In genomic region chr22:37196539-37197450, GRCh38 we compare ENCODE assay signal across 8 cellular contexts. TPM values are rescaled to one million over a fixed set of nuclear protein-coding genes. Genes with fewer than 3 reads are reported as not detected.
DNase-seq lines count a peak whose midpoint lies in the region; ATAC-seq, FAIRE-seq and TF ChIP-seq lines count a peak whose summit lies in the region.

No MANE protein-coding gene starts in this region.

- no peaks in the 10 kb centered on the region for H3K79me2 ChIP-seq in HepG2 (ENCODE audit: insufficient read depth, low read length)

- FAIRE-seq in bronchial epithelial cell (lab: Jason Lieb, UNC) = peak; percentile 7
- FAIRE-seq in HepG2 (lab: Jason Lieb, UNC) = peak; percentile 92

- H3K4me3 Mint-ChIP-seq in natural killer cell treated with Interleukin-12 subunit alpha and Interleukin-12 subunit beta and Interleukin-15 and Interleukin-18, amount 100 ng/mL, for 72 hours = no peak overlapping the region
- H3K4me3 Mint-ChIP-seq in natural killer cell (no peak overlapping the region), type B pancreatic cell (peak overlapping the region; percentile 52)

- H3K27me3 Mint-ChIP-seq in natural killer cell treated with Interleukin-12 subunit alpha and Interleukin-12 subunit beta and Interleukin-15 and Interleukin-18, amount 100 ng/mL, for 72 hours = no peaks in the 10 kb centered on the region
- no peaks in the 10 kb centered on the region for H3K27me3 Mint-ChIP-seq in natural killer cell (ENCODE audit: low read depth in 2 of 2)
- no peaks in the 10 kb centered on the region for H3K27me3 Mint-ChIP-seq in type B pancreatic cell

- H3K9me3 ChIP-seq in HepG2 (ENCODE audit: low read length) = no peaks in the 10 kb centered on the region

- H3K27me3 ChIP-seq in bronchial epithelial cell (ENCODE audit: control insufficient read depth, insufficient read depth, low read length) (no peaks in the 10 kb centered on the region), HepG2 (ENCODE audit: control insufficient read depth in 1 of 2, insufficient read depth in 2 of 2, low read length in 2 of 2) (no peaks in the 10 kb centered on the region)

- intact Hi-C loops in natural killer cell (cut with micrococcal nuclease) (loop anchor here (5.0 kb wide), 1 partner anchor 49 kb away; the partner anchor contains the start of gene IL2RB), HepG2 (cut with micrococcal nuclease; ENCODE audit: unreplicated experiment) (loop anchor here (1.0 to 5.0 kb wide), 3 partner anchors 18 to 164 kb away; no protein-coding TSS in a partner anchor)

- H3K27ac ChIP-seq in HepG2 (ENCODE audit: extremely low read length, insufficient read depth, low read length) = peak overlapping the region; percentile 90

- peak overlapping the region; percentile 50 to 97 for H3K27ac Mint-ChIP-seq in natural killer cell treated with Interleukin-12 subunit alpha and Interleukin-12 subunit beta and Interleukin-15 and Interleukin-18, amount 100 ng/mL, for 72 hours
- H3K27ac Mint-ChIP-seq in natural killer cell (no peak overlapping the region), type B pancreatic cell (peak overlapping the region; percentile 95)

- peaks cover 3% of the 10 kb centered on the region; the same call in 1 of the 2 replicates for H4K20me1 ChIP-seq in HepG2 (ENCODE audit: insufficient read depth, low read length)

- no peak overlapping the region for H3K4me3 ChIP-seq in bronchial epithelial cell (ENCODE audit: low read depth, low read length)
- peak overlapping the region in 1 of 3 experiments; percentile 80; a peak in 2 of 6 replicates for H3K4me3 ChIP-seq in HepG2 (replicated peaks in 1 of 3; ENCODE audit: insufficient read depth in 1 of 3, low read depth in 2 of 3, low read length in 3 of 3)

- no peak for ATAC-seq in natural killer cell treated with Interleukin-12 subunit alpha and Interleukin-12 subunit beta and Interleukin-15 and Interleukin-18, amount 100 ng/mL, for 72 hours
- ATAC-seq in natural killer cell (no peak), HepG2 (peak; percentile 51), GM21737 (IDR thresholded peaks at IDR 0.05; ENCODE audit: unreplicated experiment) (no peak)

- H2AFZ ChIP-seq in HepG2 (ENCODE audit: low read length) = no peak overlapping the region

- TF ChIP-seq EP300 in HepG2 (IDR thresholded peaks at IDR 0.05; ENCODE audit: low read depth in 2 of 2, low read length in 2 of 2) (peak in 1 of 2 experiments; percentile 41; a peak in 1 of 4 replicates), HepG2 (CRISPR knock-in tag; IDR thresholded peaks at IDR 0.05; ENCODE audit: borderline replicate concordance) (peak; percentile 14; the same call in 1 of the 2 replicates)

- in situ Hi-C loops in HepG2 (cut with HindIII; ENCODE audit: extremely low pct_ligation_motif_present, low pct_unique_long_range_greater_than_20kb) (loop anchor here (5.0 kb wide), 1 partner anchor 34 kb away; no protein-coding TSS in a partner anchor), KBM-7 (cut with MboI; ENCODE audit: low pct_unique_long_range_greater_than_20kb, low sequenced_read_pairs) (no loop called here)

- no peak for DNase-seq in natural killer cell treated with Interleukin-12 subunit alpha and Interleukin-12 subunit beta and Interleukin-15 and Interleukin-18, amount 100 ng/mL, for 72 hours (ENCODE audit: low spot score)
- DNase-seq in natural killer cell = no peak
- DNase-seq in bronchial epithelial cell (ENCODE audit: low read depth) = peak; percentile 72
- peak; percentile 83 for DNase-seq in HepG2 (ENCODE audit: low spot score)
- no peak for DNase-seq in type B pancreatic cell (ENCODE audit: extremely low spot score, unreplicated experiment)
- DNase-seq in T-helper 9 cell = no peak
- no peak for DNase-seq in KBM-7

- no peaks in the 10 kb centered on the region for H3K36me3 Mint-ChIP-seq in natural killer cell treated with Interleukin-12 subunit alpha and Interleukin-12 subunit beta and Interleukin-15 and Interleukin-18, amount 100 ng/mL, for 72 hours
- H3K36me3 Mint-ChIP-seq in natural killer cell (no peaks in the 10 kb centered on the region), type B pancreatic cell (peaks cover 4% of the 10 kb centered on the region)

- no peak for TF ChIP-seq CTCF in natural killer cell (IDR thresholded peaks at IDR 0.05)
- TF ChIP-seq CTCF in bronchial epithelial cell (IDR thresholded peaks at IDR 0.05; ENCODE audit: insufficient read depth, low read length, severe bottlenecking) = no peak
- TF ChIP-seq CTCF in HepG2 (CRISPR knock-in tag; IDR thresholded peaks at IDR 0.05) = peak; percentile 57
- no peak for TF ChIP-seq CTCF in type B pancreatic cell (conservative IDR thresholded peaks at IDR 0.05)

- 2% methylated on average over 12 of the region's 14 CpGs for WGBS in HepG2 (ENCODE audit: low lambda C conversion rate)

- no peak for TF ChIP-seq RAD21 in HepG2 (CRISPR knock-in tag; IDR thresholded peaks at IDR 0.05)

- peak overlapping the region; percentile 73 for H3K4me2 ChIP-seq in HepG2 (ENCODE audit: low read depth, low read length)

- H3K9ac ChIP-seq in HepG2 (ENCODE audit: insufficient read depth, low read depth, low read length) = peak overlapping the region; percentile 94

- H3K4me1 ChIP-seq in HepG2 (ENCODE audit: insufficient read depth, low read length) = peaks cover 74% of the 10 kb centered on the region

- CTCF ChIA-PET in HepG2 (lab: Yijun Ruan, JAX; ENCODE audit: low intra/inter-chr PET ratio, low total read pairs) = interaction anchor here (1.1 to 5.1 kb wide), 3 partner anchors 30 to 64 kb away, joined by 3 to 57 read pairs (median 6); no protein-coding TSS in a partner anchor

- H3K36me3 ChIP-seq in bronchial epithelial cell (ENCODE audit: control insufficient read depth, insufficient read depth, low read length) (no peaks in the 10 kb centered on the region), HepG2 (replicated peaks in 1 of 2; ENCODE audit: control insufficient read depth in 1 of 2, insufficient read depth in 2 of 2, low read length in 2 of 2) (no peaks in the 10 kb centered on the region)

- no peaks in the 10 kb centered on the region for H3K9me3 Mint-ChIP-seq in natural killer cell treated with Interleukin-12 subunit alpha and Interleukin-12 subunit beta and Interleukin-15 and Interleukin-18, amount 100 ng/mL, for 72 hours
- no peaks in the 10 kb centered on the region for H3K9me3 Mint-ChIP-seq in natural killer cell
- H3K9me3 Mint-ChIP-seq in type B pancreatic cell = peaks cover 4% of the 10 kb centered on the region

- POLR2A ChIA-PET in HepG2 (lab: Yijun Ruan, JAX) = interaction anchor here (0.9 to 3.4 kb wide), 6 partner anchors 9 to 164 kb away, joined by 3 to 22 read pairs (median 6); partner anchors contain the start of gene C1QTNF6

- peak; percentile 4 to 22; a peak in 1 of 4 replicates for TF ChIP-seq POLR2A in HepG2 (IDR thresholded peaks at IDR 0.05; ENCODE audit: insufficient read depth in 1 of 2, low read depth in 2 of 2, low read length in 2 of 2)

- BruUV-seq in HepG2 (replicated peaks; lab: Mats Ljungman, UMichigan) = no TSS peak

- peaks cover 36 to 38% of the 10 kb centered on the region in 2 donors for H3K4me1 Mint-ChIP-seq in natural killer cell treated with Interleukin-12 subunit alpha and Interleukin-12 subunit beta and Interleukin-15 and Interleukin-18, amount 100 ng/mL, for 72 hours (ENCODE audit: low read depth in 2 of 2)
- H3K4me1 Mint-ChIP-seq in natural killer cell = peaks cover 44 to 56% of the 10 kb centered on the region in 2 donors
- H3K4me1 Mint-ChIP-seq in type B pancreatic cell (ENCODE audit: unreplicated experiment) = peaks cover 13% of the 10 kb centered on the region

RNA-seq across cellular contexts. Expression of gene C1QTNF6, which starts 8.7 kb away (rescaled TPM):
- 1 to 10 TPM; 1.3 to 3.9 TPM for total RNA-seq in natural killer cell treated with Interleukin-12 subunit alpha and Interleukin-12 subunit beta and Interleukin-15 and Interleukin-18, amount 100 ng/mL, for 72 hours
- total RNA-seq in natural killer cell = 10 to 100 TPM in 1 of 3 donors, 1 to 10 TPM in 2; 6.0 to 10.3 (median 6.7) TPM
- 2.9 and 4.1 TPM in 2 replicates for total RNA-seq in bronchial epithelial cell
- total RNA-seq in HepG2 (2016; rRNA removed; fragmentation: Illumina TruSeq; extraction: Trizol) = 1.5 and 2.7 TPM in 2 replicates
- 0.40 and 0.97 TPM in 2 replicates for total RNA-seq in HepG2 (2016; cell fraction: cytosol; rRNA removed; fragmentation: Illumina TruSeq; extraction: Trizol; ENCODE audit: low read depth)
- total RNA-seq in HepG2 (2016; cell fraction: insoluble cytoplasmic fraction; rRNA removed; fragmentation: Illumina TruSeq; extraction: Trizol) = 1.1 and 2.5 TPM in 2 replicates
- 1.7 and 1.8 TPM in 2 replicates for total RNA-seq in HepG2 (2016; cell fraction: membrane; rRNA removed; fragmentation: Illumina TruSeq; extraction: Trizol)
- total RNA-seq in HepG2 (2016; cell fraction: nucleus; rRNA removed; fragmentation: Illumina TruSeq; extraction: Trizol) = 4.5 and 5.3 TPM in 2 replicates
- polyA plus RNA-seq in HepG2 (2011; rRNA removed) = 6.9 and 10.7 TPM in 2 replicates
- polyA plus RNA-seq in HepG2 (2011; cell fraction: cytosol; rRNA removed) = 3.0 and 4.1 TPM in 2 replicates
- polyA plus RNA-seq in HepG2 (2011; cell fraction: nucleus; rRNA removed) = 39.8 and 43.2 TPM in 2 replicates
- polyA plus RNA-seq in HepG2 (2012) = 4.1 and 5.1 TPM in 2 replicates
- 0.60 and 1.2 TPM in 2 replicates for polyA plus RNA-seq in HepG2 (2016; cell fraction: cytosol; fragmentation: Illumina TruSeq; extraction: Trizol; ENCODE audit: low read depth)
- 1.7 and 1.9 TPM in 2 replicates for polyA plus RNA-seq in HepG2 (2016; cell fraction: insoluble cytoplasmic fraction; fragmentation: Illumina TruSeq; extraction: Trizol; ENCODE audit: low read depth)
- 1.6 and 1.8 TPM in 2 replicates for polyA plus RNA-seq in HepG2 (2016; cell fraction: membrane; fragmentation: Illumina TruSeq; extraction: Trizol; ENCODE audit: low read depth)
- 8.4 and 10.3 TPM in 2 replicates for polyA plus RNA-seq in HepG2 (2016; cell fraction: nucleus; fragmentation: Illumina TruSeq; extraction: Trizol; ENCODE audit: insufficient read depth, low read depth)
- polyA minus RNA-seq in HepG2 (2011; rRNA and poly(A)+ RNA removed; ENCODE audit: low replicate concordance) = 8.3 and 36.4 TPM in 2 replicates
- 2.5 and 4.0 TPM in 2 replicates for polyA minus RNA-seq in HepG2 (2011; cell fraction: cytosol; rRNA and poly(A)+ RNA removed)
- polyA minus RNA-seq in HepG2 (2011; cell fraction: nucleus; rRNA and poly(A)+ RNA removed) = 18.0 and 21.3 TPM in 2 replicates
- total RNA-seq in type B pancreatic cell (ENCODE audit: low replicate concordance) = 23.2 and 26.2 TPM in 2 replicates

RNA-seq across cellular contexts. Expression of gene SSTR3, which starts 15.5 kb away (rescaled TPM):
- under 1 TPM; 0.11 to 0.29 TPM for total RNA-seq in natural killer cell treated with Interleukin-12 subunit alpha and Interleukin-12 subunit beta and Interleukin-15 and Interleukin-18, amount 100 ng/mL, for 72 hours
- total RNA-seq in natural killer cell = under 1 TPM; 0.20 to 0.64 (median 0.23) TPM
- not detected in 2 replicates for total RNA-seq in bronchial epithelial cell
- 0.39 and 0.64 TPM in 2 replicates for total RNA-seq in HepG2 (2016; rRNA removed; fragmentation: Illumina TruSeq; extraction: Trizol)
- 0.09 and 0.10 TPM in 2 replicates for total RNA-seq in HepG2 (2016; cell fraction: cytosol; rRNA removed; fragmentation: Illumina TruSeq; extraction: Trizol; ENCODE audit: low read depth)
- 0.39 and 0.49 TPM in 2 replicates for total RNA-seq in HepG2 (2016; cell fraction: insoluble cytoplasmic fraction; rRNA removed; fragmentation: Illumina TruSeq; extraction: Trizol)
- total RNA-seq in HepG2 (2016; cell fraction: membrane; rRNA removed; fragmentation: Illumina TruSeq; extraction: Trizol) = 0.25 and 0.38 TPM in 2 replicates
- total RNA-seq in HepG2 (2016; cell fraction: nucleus; rRNA removed; fragmentation: Illumina TruSeq; extraction: Trizol) = 0.60 and 0.65 TPM in 2 replicates
- polyA plus RNA-seq in HepG2 (2011; rRNA removed) = 0.08 and 0.09 TPM in 2 replicates
- 0.07 and 0.09 TPM in 2 replicates for polyA plus RNA-seq in HepG2 (2011; cell fraction: cytosol; rRNA removed)
- polyA plus RNA-seq in HepG2 (2011; cell fraction: nucleus; rRNA removed) = 0.21 and 0.35 TPM in 2 replicates
- polyA plus RNA-seq in HepG2 (2012) = 0.04 and 0.05 TPM in 2 replicates
- polyA plus RNA-seq in HepG2 (2016; cell fraction: cytosol; fragmentation: Illumina TruSeq; extraction: Trizol; ENCODE audit: low read depth) = 0.06 and 0.11 TPM in 2 replicates
- 0.24 and 0.28 TPM in 2 replicates for polyA plus RNA-seq in HepG2 (2016; cell fraction: insoluble cytoplasmic fraction; fragmentation: Illumina TruSeq; extraction: Trizol; ENCODE audit: low read depth)
- polyA plus RNA-seq in HepG2 (2016; cell fraction: membrane; fragmentation: Illumina TruSeq; extraction: Trizol; ENCODE audit: low read depth) = 0.11 and 0.14 TPM in 2 replicates
- 0.53 and 0.95 TPM in 2 replicates for polyA plus RNA-seq in HepG2 (2016; cell fraction: nucleus; fragmentation: Illumina TruSeq; extraction: Trizol; ENCODE audit: insufficient read depth, low read depth)
- polyA minus RNA-seq in HepG2 (2011; rRNA and poly(A)+ RNA removed; ENCODE audit: low replicate concordance) = 0.07 and 0.30 TPM in 2 replicates
- polyA minus RNA-seq in HepG2 (2011; cell fraction: cytosol; rRNA and poly(A)+ RNA removed) = not detected in 2 replicates
- 0.13 TPM in 1 of 2 replicates, not detected in the other for polyA minus RNA-seq in HepG2 (2011; cell fraction: nucleus; rRNA and poly(A)+ RNA removed)
- 2.4 and 3.4 TPM in 2 replicates for total RNA-seq in type B pancreatic cell (ENCODE audit: low replicate concordance)

RNA-seq across cellular contexts. Expression of gene IL2RB, which starts 47.1 kb away (rescaled TPM):
- total RNA-seq in natural killer cell treated with Interleukin-12 subunit alpha and Interleukin-12 subunit beta and Interleukin-15 and Interleukin-18, amount 100 ng/mL, for 72 hours = 100 to 1,000 TPM; 508 to 635 TPM
- 1,000 to 10,000 TPM in 2 of 3 donors, 100 to 1,000 TPM in 1; 905 to 1,386 (median 1,021) TPM for total RNA-seq in natural killer cell
- total RNA-seq in bronchial epithelial cell = not detected in 2 replicates
- total RNA-seq in HepG2 (2016; rRNA removed; fragmentation: Illumina TruSeq; extraction: Trizol) = not detected in 2 replicates
- not detected in 2 replicates for total RNA-seq in HepG2 (2016; cell fraction: cytosol; rRNA removed; fragmentation: Illumina TruSeq; extraction: Trizol; ENCODE audit: low read depth)
- total RNA-seq in HepG2 (2016; cell fraction: insoluble cytoplasmic fraction; rRNA removed; fragmentation: Illumina TruSeq; extraction: Trizol) = not detected in 2 replicates
- total RNA-seq in HepG2 (2016; cell fraction: membrane; rRNA removed; fragmentation: Illumina TruSeq; extraction: Trizol) = not detected in 2 replicates
- total RNA-seq in HepG2 (2016; cell fraction: nucleus; rRNA removed; fragmentation: Illumina TruSeq; extraction: Trizol) = not detected in 2 replicates
- 0.05 TPM in 1 of 2 replicates, not detected in the other for polyA plus RNA-seq in HepG2 (2011; rRNA removed)
- polyA plus RNA-seq in HepG2 (2011; cell fraction: cytosol; rRNA removed) = 0.10 TPM in 1 of 2 replicates, not detected in the other
- 0.09 TPM in 1 of 2 replicates, not detected in the other for polyA plus RNA-seq in HepG2 (2011; cell fraction: nucleus; rRNA removed)
- polyA plus RNA-seq in HepG2 (2012) = 0.03 TPM in 1 of 2 replicates, not detected in the other
- polyA plus RNA-seq in HepG2 (2016; cell fraction: cytosol; fragmentation: Illumina TruSeq; extraction: Trizol; ENCODE audit: low read depth) = not detected in 2 replicates
- polyA plus RNA-seq in HepG2 (2016; cell fraction: insoluble cytoplasmic fraction; fragmentation: Illumina TruSeq; extraction: Trizol; ENCODE audit: low read depth) = not detected in 2 replicates
- polyA plus RNA-seq in HepG2 (2016; cell fraction: membrane; fragmentation: Illumina TruSeq; extraction: Trizol; ENCODE audit: low read depth) = not detected in 2 replicates
- not detected in 2 replicates for polyA plus RNA-seq in HepG2 (2016; cell fraction: nucleus; fragmentation: Illumina TruSeq; extraction: Trizol; ENCODE audit: insufficient read depth, low read depth)
- polyA minus RNA-seq in HepG2 (2011; rRNA and poly(A)+ RNA removed; ENCODE audit: low replicate concordance) = 0.06 TPM in 1 of 2 replicates, not detected in the other
- polyA minus RNA-seq in HepG2 (2011; cell fraction: cytosol; rRNA and poly(A)+ RNA removed) = not detected in 2 replicates
- not detected in 2 replicates for polyA minus RNA-seq in HepG2 (2011; cell fraction: nucleus; rRNA and poly(A)+ RNA removed)
- total RNA-seq in type B pancreatic cell (ENCODE audit: low replicate concordance) = 0.12 and 0.68 TPM in 2 replicates

RNA-seq across cellular contexts. Expression of gene RAC2, which starts 47.3 kb away (rescaled TPM):
- total RNA-seq in natural killer cell treated with Interleukin-12 subunit alpha and Interleukin-12 subunit beta and Interleukin-15 and Interleukin-18, amount 100 ng/mL, for 72 hours = 1,000 to 10,000 TPM in 1 of 2 donors, 100 to 1,000 TPM in 1; 666 to 1,078 TPM
- total RNA-seq in natural killer cell = 100 to 1,000 TPM; 647 to 744 (median 741) TPM
- 2.6 and 6.3 TPM in 2 replicates for total RNA-seq in bronchial epithelial cell
- total RNA-seq in HepG2 (2016; rRNA removed; fragmentation: Illumina TruSeq; extraction: Trizol) = not detected in 2 replicates
- 0.18 TPM in 1 of 2 replicates, not detected in the other for total RNA-seq in HepG2 (2016; cell fraction: cytosol; rRNA removed; fragmentation: Illumina TruSeq; extraction: Trizol; ENCODE audit: low read depth)
- not detected in 2 replicates for total RNA-seq in HepG2 (2016; cell fraction: insoluble cytoplasmic fraction; rRNA removed; fragmentation: Illumina TruSeq; extraction: Trizol)
- 0.28 TPM in 1 of 2 replicates, not detected in the other for total RNA-seq in HepG2 (2016; cell fraction: membrane; rRNA removed; fragmentation: Illumina TruSeq; extraction: Trizol)
- not detected in 2 replicates for total RNA-seq in HepG2 (2016; cell fraction: nucleus; rRNA removed; fragmentation: Illumina TruSeq; extraction: Trizol)
- polyA plus RNA-seq in HepG2 (2011; rRNA removed) = 0.73 and 0.86 TPM in 2 replicates
- 0.35 and 0.56 TPM in 2 replicates for polyA plus RNA-seq in HepG2 (2011; cell fraction: cytosol; rRNA removed)
- polyA plus RNA-seq in HepG2 (2011; cell fraction: nucleus; rRNA removed) = 0.61 and 0.68 TPM in 2 replicates
- 0.39 TPM in 1 of 2 replicates, not detected in the other for polyA plus RNA-seq in HepG2 (2012)
- polyA plus RNA-seq in HepG2 (2016; cell fraction: cytosol; fragmentation: Illumina TruSeq; extraction: Trizol; ENCODE audit: low read depth) = 0.14 and 0.26 TPM in 2 replicates
- polyA plus RNA-seq in HepG2 (2016; cell fraction: insoluble cytoplasmic fraction; fragmentation: Illumina TruSeq; extraction: Trizol; ENCODE audit: low read depth) = 0.21 TPM in 1 of 2 replicates, not detected in the other
- polyA plus RNA-seq in HepG2 (2016; cell fraction: membrane; fragmentation: Illumina TruSeq; extraction: Trizol; ENCODE audit: low read depth) = 0.16 and 0.20 TPM in 2 replicates
- 0.45 TPM in 1 of 2 replicates, not detected in the other for polyA plus RNA-seq in HepG2 (2016; cell fraction: nucleus; fragmentation: Illumina TruSeq; extraction: Trizol; ENCODE audit: insufficient read depth, low read depth)
- 0.64 and 2.0 TPM in 2 replicates for polyA minus RNA-seq in HepG2 (2011; rRNA and poly(A)+ RNA removed; ENCODE audit: low replicate concordance)
- polyA minus RNA-seq in HepG2 (2011; cell fraction: cytosol; rRNA and poly(A)+ RNA removed) = not detected in 2 replicates
- 0.37 TPM in 1 of 2 replicates, not detected in the other for polyA minus RNA-seq in HepG2 (2011; cell fraction: nucleus; rRNA and poly(A)+ RNA removed)
- 0.24 and 1.2 TPM in 2 replicates for total RNA-seq in type B pancreatic cell (ENCODE audit: low replicate concordance)

Comparison
In these comparisons a context has a peak if more than half of its experiments do, and no peak if none do; other contexts are left out.
1. H3K27ac Mint-ChIP-seq: peak in natural killer cell treated with Interleukin-12 subunit alpha and Interleukin-12 subunit beta and Interleukin-15 and Interleukin-18, amount 100 ng/mL, for 72 hours (2 of 2) and type B pancreatic cell (single experiment); none in natural killer cell (0 of 2).
2. DNase-seq: peak in bronchial epithelial cell (single experiment) and HepG2 (single experiment); none in natural killer cell treated with Interleukin-12 subunit alpha and Interleukin-12 subunit beta and Interleukin-15 and Interleukin-18, amount 100 ng/mL, for 72 hours (single experiment), natural killer cell (single experiment), type B pancreatic cell (single experiment), T-helper 9 cell (single experiment) and KBM-7 (single experiment).
3. RNA of gene IL2RB, which starts 47.1 kb away (total RNA-seq): 905 to 1,386 TPM in natural killer cell and 508 to 635 TPM in natural killer cell treated with Interleukin-12 subunit alpha and Interleukin-12 subunit beta and Interleukin-15 and Interleukin-18, amount 100 ng/mL, for 72 hours; 0.12 to 0.68 TPM in type B pancreatic cell, not detected in bronchial epithelial cell and not detected in HepG2; every median in the first group is over 100 times any median in the second.